ENCODE assay signal across 8 cellular contexts in genomic region chr6:99424761-99425646, GRCh38. TPM values are rescaled to one million over a fixed set of nuclear protein-coding genes. Genes with fewer than 3 reads are reported as not detected.
DNase-seq lines count a peak whose midpoint lies in the region; ATAC-seq lines count a peak whose summit lies in the region.

PNISR (minus strand) TSS chr6:99425308; CDS start chr6:99414659, 10,649 bp downstream.

- no peaks in the 10 kb centered on the region for H3K27me3 Mint-ChIP-seq in activated CD8-positive, alpha-beta memory T cell treated with anti-CD3 and anti-CD28 coated beads, Interleukin-2, amount 10 ng/mL, durations not matched to agents 7 days and 5 days

- H3K36me3 ChIP-seq in NT2/D1 (ENCODE audit: insufficient read depth, insufficient read length, low read length) = peaks cover 25% of the 10 kb centered on the region
- H3K36me3 ChIP-seq in endocrine pancreas (ENCODE audit: control insufficient read depth, insufficient read depth, low read length) = no peaks in the 10 kb centered on the region
- H3K36me3 ChIP-seq in mesenchymal stem cell (ENCODE audit: control insufficient read depth in 1 of 2, insufficient read depth in 2 of 2, low read depth in 1 of 2, low read length in 2 of 2) = peaks cover 3 to 30% of the 10 kb centered on the region in 2 experiments

- H3K14ac ChIP-seq in mesenchymal stem cell (ENCODE audit: low read length in 2 of 2) = peak within 1 kb of the TSS in 1 of 2 experiments; percentile 86

- H3K4me3 Mint-ChIP-seq in activated CD8-positive, alpha-beta memory T cell treated with anti-CD3 and anti-CD28 coated beads, Interleukin-2, amount 10 ng/mL, durations not matched to agents 7 days and 5 days = peak within 1 kb of the TSS; percentile 85

- peak within 1 kb of the TSS; percentile 90 for H3K4me2 ChIP-seq in mesenchymal stem cell (ENCODE audit: low read length, poor library complexity, severe bottlenecking)

- H3K4me3 ChIP-seq in NT2/D1 (ENCODE audit: insufficient read length, low read depth) (peak within 1 kb of the TSS; percentile 99), endocrine pancreas (ENCODE audit: control insufficient read depth, insufficient read depth, low read length) (peak within 1 kb of the TSS; percentile 99), mesenchymal stem cell (ENCODE audit: insufficient read depth in 1 of 2, low read depth in 1 of 2, low read length in 2 of 2) (peak within 1 kb of the TSS; percentile 85 to 99)

- peak within 1 kb of the TSS; percentile 97 for H2BK5ac ChIP-seq in mesenchymal stem cell (ENCODE audit: low read depth, low read length, poor library complexity, severe bottlenecking)

- no peaks in the 10 kb centered on the region for H3K9me3 Mint-ChIP-seq in activated CD8-positive, alpha-beta memory T cell treated with anti-CD3 and anti-CD28 coated beads, Interleukin-2, amount 10 ng/mL, durations not matched to agents 7 days and 5 days (ENCODE audit: low read depth)

- under 1% methylated on average over 53 of the region's 53 CpGs for WGBS in mesenchymal stem cell

- H2AK5ac ChIP-seq in mesenchymal stem cell (ENCODE audit: low read length, severe bottlenecking) = peak within 1 kb of the TSS; percentile 99

- peaks cover 29% of the 10 kb centered on the region for H3K36me3 Mint-ChIP-seq in activated CD8-positive, alpha-beta memory T cell treated with anti-CD3 and anti-CD28 coated beads, Interleukin-2, amount 10 ng/mL, durations not matched to agents 7 days and 5 days

- peak within 1 kb of the TSS; percentile 85 for H2AFZ ChIP-seq in mesenchymal stem cell (ENCODE audit: low read depth, low read length)

- H3K79me1 ChIP-seq in mesenchymal stem cell (replicated peaks; ENCODE audit: low read length, poor library complexity, severe bottlenecking) = peaks cover 6% of the 10 kb centered on the region

- H3K23ac ChIP-seq in mesenchymal stem cell (ENCODE audit: low read length in 2 of 2) = peak within 1 kb of the TSS; percentile 63 to 90

- ATAC-seq in GM21381 (IDR thresholded peaks at IDR 0.05; ENCODE audit: unreplicated experiment) = peak; percentile 91
- ATAC-seq in activated CD8-positive, alpha-beta memory T cell treated with anti-CD3 and anti-CD28 coated beads, Interleukin-2, amount 10 ng/mL, durations not matched to agents 7 days and 5 days = peak; percentile 84

- H3K27ac Mint-ChIP-seq in activated CD8-positive, alpha-beta memory T cell treated with anti-CD3 and anti-CD28 coated beads, Interleukin-2, amount 10 ng/mL, durations not matched to agents 7 days and 5 days = peak within 1 kb of the TSS; percentile 99

- CTCF ChIA-PET in activated CD8-positive, alpha-beta memory T cell treated with anti-CD3 and anti-CD28 coated beads, Interleukin-2, amount 10 ng/mL, durations not matched to agents 7 days and 5 days (lab: Charles Lee) = interaction anchor here (1.1 to 4.8 kb wide), 9 partner anchors 8 to 96 kb away, joined by 3 to 20 read pairs (median 4); no protein-coding TSS in a partner anchor

- H2BK12ac ChIP-seq in mesenchymal stem cell (ENCODE audit: low read length in 2 of 2) = peak within 1 kb of the TSS in 1 of 2 experiments; percentile 59

- H3K27me3 ChIP-seq in NT2/D1 (ENCODE audit: insufficient read depth, insufficient read length) (no peaks in the 10 kb centered on the region), endocrine pancreas (ENCODE audit: control insufficient read depth, insufficient read depth, low read length) (no peaks in the 10 kb centered on the region), mesenchymal stem cell (ENCODE audit: control insufficient read depth in 1 of 2, insufficient read depth in 1 of 2, low read length in 2 of 2) (no peaks in the 10 kb centered on the region)

- peak within 1 kb of the TSS; percentile 85 for H2BK120ac ChIP-seq in mesenchymal stem cell (ENCODE audit: low read depth, low read length)

- DNase-seq in COR-L47 (lab: John Stamatoyannopoulos, UW) = peak; percentile 98
- peak; percentile 59 to 99 (median 94) for DNase-seq in HUDEP-2 (lab: John Stamatoyannopoulos, UW; ENCODE audit: unreplicated experiment in 76 of 76)
- peak; percentile 89 for DNase-seq in NT2/D1 (ENCODE audit: low read depth, low spot score)
- DNase-seq in activated CD8-positive, alpha-beta memory T cell treated with anti-CD3 and anti-CD28 coated beads, Interleukin-2, amount 10 ng/mL, durations not matched to agents 7 days and 5 days = peak; percentile 94
- DNase-seq in mesenchymal stem cell = peak; percentile 99
- DNase-seq in stimulated activated CD8-positive, alpha-beta memory T cell treated with anti-CD3 and anti-CD28 coated beads, Interleukin-12 subunit alpha, Interleukin-12 subunit beta, amount 100 ng/mL, for 4 hours (ENCODE audit: low read depth) = peak; percentile 77

- H4K91ac ChIP-seq in mesenchymal stem cell (ENCODE audit: low read length) = peak within 1 kb of the TSS; percentile 98

- no peaks in the 10 kb centered on the region for H3K4me1 ChIP-seq in NT2/D1 (ENCODE audit: insufficient read depth, insufficient read length)
- peaks cover 34% of the 10 kb centered on the region for H3K4me1 ChIP-seq in endocrine pancreas (ENCODE audit: control insufficient read depth, insufficient read depth, low read length)
- H3K4me1 ChIP-seq in mesenchymal stem cell (ENCODE audit: control insufficient read depth, insufficient read depth, low read depth, low read length) = peaks cover 12% of the 10 kb centered on the region

- peak within 1 kb of the TSS; percentile 99 for H3K9ac ChIP-seq in NT2/D1 (ENCODE audit: insufficient read length, low read depth)
- H3K9ac ChIP-seq in endocrine pancreas (ENCODE audit: control insufficient read depth, insufficient read depth, low read length) = peak within 1 kb of the TSS; percentile 98
- H3K9ac ChIP-seq in mesenchymal stem cell (ENCODE audit: low read length) = peak within 1 kb of the TSS; percentile 100

- H3K9me3 ChIP-seq in NT2/D1 (ENCODE audit: insufficient read depth, low read length) = no peaks in the 10 kb centered on the region
- no peaks in the 10 kb centered on the region for H3K9me3 ChIP-seq in endocrine pancreas (ENCODE audit: control insufficient read depth, low read length)
- no peaks in the 10 kb centered on the region for H3K9me3 ChIP-seq in mesenchymal stem cell (ENCODE audit: control insufficient read depth, low read length)

- H3K4me1 Mint-ChIP-seq in activated CD8-positive, alpha-beta memory T cell treated with anti-CD3 and anti-CD28 coated beads, Interleukin-2, amount 10 ng/mL, durations not matched to agents 7 days and 5 days = peaks cover 57% of the 10 kb centered on the region

- H3K18ac ChIP-seq in mesenchymal stem cell (ENCODE audit: low read depth in 1 of 2, low read length in 2 of 2) = peak within 1 kb of the TSS; percentile 97 to 99

- H4K8ac ChIP-seq in mesenchymal stem cell (ENCODE audit: low read length) = peak within 1 kb of the TSS; percentile 100

- peak within 1 kb of the TSS; percentile 69 for H2BK15ac ChIP-seq in mesenchymal stem cell (ENCODE audit: low read depth, poor library complexity, severe bottlenecking)

- peak within 1 kb of the TSS; percentile 100 for H3K27ac ChIP-seq in mesenchymal stem cell (ENCODE audit: low read length, poor library complexity, severe bottlenecking)

- H3K4ac ChIP-seq in mesenchymal stem cell (ENCODE audit: low read depth in 1 of 2, low read length in 2 of 2) = peak within 1 kb of the TSS; percentile 99

RNA-seq across cellular contexts. Expression of gene PNISR, which starts in this region (rescaled TPM):
- 100 to 1,000 TPM; 136 to 162 TPM for total RNA-seq in activated CD8-positive, alpha-beta memory T cell treated with anti-CD3 and anti-CD28 coated beads, Interleukin-2, amount 10 ng/mL, durations not matched to agents 7 days and 5 days
- 85.2 TPM for polyA plus RNA-seq in mesenchymal stem cell (2013, experiment 1 of 2)
- polyA plus RNA-seq in mesenchymal stem cell (2013, experiment 2 of 2) = 79.4 TPM

Comparison
In these comparisons a context has a peak if more than half of its experiments do, and no peak if none do; other contexts are left out.
1. Peak in every context shown above with its lines: DNase-seq, ATAC-seq, H3K4me3 ChIP-seq and H3K27ac ChIP-seq.